ENCODE assay signal across 18 cellular contexts in genomic region chr15:75831806-75832102, GRCh38. TPM values are rescaled to one million over a fixed set of nuclear protein-coding genes. Genes with fewer than 3 reads are reported as not detected.
A peak's percentile ranks its signal among the peaks of the same experiment; 100 is the strongest.
DNase-seq lines count a peak whose midpoint lies in the region; ATAC-seq, FAIRE-seq and TF ChIP-seq lines count a peak whose summit lies in the region.
"Had no signal": no experiment of that assay in that cellular context is flagged by ENCODE, and none has a peak within 500 bp of the region (broad histone marks: within the 10 kb centered on the region; RNA-seq: fewer than 3 reads in every experiment).

No MANE protein-coding gene starts in this region.

- H3K9ac ChIP-seq in astrocyte (ENCODE audit: low read length): no peak overlapping the region

- no peak overlapping the region for H3K4me3 Mint-ChIP-seq in activated CD4-positive, alpha-beta T cell treated with anti-CD3 and anti-CD28 coated beads, Interleukin-2, amount 10 ng/mL, durations not matched to agents 7 days and 5 days
- H3K4me3 Mint-ChIP-seq in astrocyte (ENCODE audit: unreplicated experiment) (no peak overlapping the region), type B pancreatic cell (no peak overlapping the region)
- H3K4me3 Mint-ChIP-seq: CD14-positive monocyte had no signal

- no peaks in the 10 kb centered on the region for H3K79me2 ChIP-seq in astrocyte (ENCODE audit: insufficient read depth, low read length)

- WGBS in mesodermal cell (ENCODE audit: insufficient coverage in 2 of 2), 2 experiments: 60% methylated on average over 1 of the region's 1 CpG; no CpG with 5 or more reads in 1 of the 2 experiments
- WGBS in ovary, 3 donors: 58 to 70% (median 63%) methylated on average over 1 of the region's 1 CpG

- no peaks in the 10 kb centered on the region for H4K20me1 ChIP-seq in astrocyte (ENCODE audit: insufficient read depth, low read length)

- POLR2A ChIA-PET in activated CD4-positive, alpha-beta T cell treated with anti-CD3 and anti-CD28 coated beads, Interleukin-2, amount 10 ng/mL, durations not matched to agents 7 days and 5 days (lab: Charles Lee): no interaction called here

- no peak for TF ChIP-seq CTCF in astrocyte (IDR thresholded peaks at IDR 0.05; ENCODE audit: insufficient read depth, low read depth, low read length)
- TF ChIP-seq CTCF in type B pancreatic cell (conservative IDR thresholded peaks at IDR 0.05): no peak
- no peak for TF ChIP-seq CTCF in ovary (IDR thresholded peaks at IDR 0.05)

- H3K27me3 ChIP-seq in astrocyte (ENCODE audit: insufficient read depth, low read length): no peaks in the 10 kb centered on the region
- no peaks in the 10 kb centered on the region for H3K27me3 ChIP-seq in ovary

- no peak for FAIRE-seq in astrocyte (lab: Jason Lieb, UNC)

- no peak for ATAC-seq in GM21367 (IDR thresholded peaks at IDR 0.05; ENCODE audit: unreplicated experiment)
- ATAC-seq: PC-3 had no signal

- H3K9me3 ChIP-seq in astrocyte (ENCODE audit: insufficient read depth, low read depth, low read length) (no peaks in the 10 kb centered on the region), mesodermal cell (ENCODE audit: control insufficient read depth, low read length) (no peaks in the 10 kb centered on the region), ovary (no peaks in the 10 kb centered on the region)
- H3K9me3 ChIP-seq: HAP-1 had no signal

- no peaks in the 10 kb centered on the region for H3K9me3 Mint-ChIP-seq in activated CD4-positive, alpha-beta T cell treated with anti-CD3 and anti-CD28 coated beads, Interleukin-2, amount 10 ng/mL, durations not matched to agents 7 days and 5 days
- H3K9me3 Mint-ChIP-seq in astrocyte (ENCODE audit: unreplicated experiment): no peaks in the 10 kb centered on the region
- H3K9me3 Mint-ChIP-seq in type B pancreatic cell: no peaks in the 10 kb centered on the region
- H3K9me3 Mint-ChIP-seq: CD14-positive monocyte had no signal

- no peak for TF ChIP-seq POLR2A in ovary (IDR thresholded peaks at IDR 0.05)

- H3K27ac ChIP-seq in astrocyte (ENCODE audit: low read depth, low read length) (no peak overlapping the region), mesodermal cell (ENCODE audit: low read depth, low read length, severe bottlenecking) (peak overlapping the region; percentile 32), ovary (no peak overlapping the region)

- peaks cover 27% of the 10 kb centered on the region for H3K4me1 Mint-ChIP-seq in activated CD4-positive, alpha-beta T cell treated with anti-CD3 and anti-CD28 coated beads, Interleukin-2, amount 10 ng/mL, durations not matched to agents 7 days and 5 days
- peaks cover 21% of the 10 kb centered on the region for H3K4me1 Mint-ChIP-seq in astrocyte (ENCODE audit: low read depth, unreplicated experiment)
- peaks cover 28% of the 10 kb centered on the region for H3K4me1 Mint-ChIP-seq in type B pancreatic cell (ENCODE audit: unreplicated experiment)

- DNase-seq in activated CD4-positive, alpha-beta T cell treated with anti-CD3 and anti-CD28 coated beads, Interleukin-2, amount 10 ng/mL, durations not matched to agents 7 days and 5 days: no peak
- DNase-seq in activated CD4-positive, alpha-beta T cell treated with anti-CD3 and anti-CD28 coated beads, Interleukin-2, amount 50 U/mL, for 1 hour: no peak
- DNase-seq in astrocyte (ENCODE audit: low read depth): no peak
- no peak for DNase-seq in type B pancreatic cell (ENCODE audit: extremely low spot score, unreplicated experiment)
- no peak for DNase-seq in ovary
- no peak for DNase-seq in DMS53 treated with DMSO at 0.1 percent for 48 hours (lab: John Stamatoyannopoulos, UW; ENCODE audit: unreplicated experiment)
- DNase-seq: 8988T, DND-41, NCI-H187, NCI-H510A treated with DMSO at 0.1 percent for 48 hours, NCI-H774, PC-3, RPMI8226, SIG-M5 had no signal

- H3K27me3 Mint-ChIP-seq in activated CD4-positive, alpha-beta T cell treated with anti-CD3 and anti-CD28 coated beads, Interleukin-2, amount 10 ng/mL, durations not matched to agents 7 days and 5 days: peaks cover 6% of the 10 kb centered on the region
- H3K27me3 Mint-ChIP-seq in astrocyte (ENCODE audit: low read depth, unreplicated experiment): no peaks in the 10 kb centered on the region
- no peaks in the 10 kb centered on the region for H3K27me3 Mint-ChIP-seq in type B pancreatic cell

- intact Hi-C loops in ovary (cut with DNase I): no loop called here

- CTCF ChIA-PET in activated CD4-positive, alpha-beta T cell treated with anti-CD3 and anti-CD28 coated beads, Interleukin-2, amount 10 ng/mL, durations not matched to agents 7 days and 5 days (lab: Charles Lee): interaction anchor here (0.6 to 2.0 kb wide), 3 partner anchors 10 to 100 kb away, joined by 3 to 9 read pairs (median 4); partner anchors contain the start of gene UBE2Q2

- H3K36me3 Mint-ChIP-seq in activated CD4-positive, alpha-beta T cell treated with anti-CD3 and anti-CD28 coated beads, Interleukin-2, amount 10 ng/mL, durations not matched to agents 7 days and 5 days (ENCODE audit: low read depth): no peaks in the 10 kb centered on the region
- no peaks in the 10 kb centered on the region for H3K36me3 Mint-ChIP-seq in astrocyte (ENCODE audit: low read depth, unreplicated experiment)
- H3K36me3 Mint-ChIP-seq in type B pancreatic cell: no peaks in the 10 kb centered on the region

- peak overlapping the region; percentile 5 for H3K27ac Mint-ChIP-seq in activated CD4-positive, alpha-beta T cell treated with anti-CD3 and anti-CD28 coated beads, Interleukin-2, amount 10 ng/mL, durations not matched to agents 7 days and 5 days
- H3K27ac Mint-ChIP-seq in astrocyte (ENCODE audit: unreplicated experiment) (peak overlapping the region; percentile 48), type B pancreatic cell (peak overlapping the region; percentile 47)
- H3K27ac Mint-ChIP-seq: CD14-positive monocyte had no signal

- no peak for TF ChIP-seq EP300 in ovary (IDR thresholded peaks at IDR 0.05)

- H3K4me2 ChIP-seq in astrocyte (ENCODE audit: low read length): no peak overlapping the region

- H3K4me3 ChIP-seq in astrocyte (ENCODE audit: insufficient read depth, low read depth, low read length) (no peak overlapping the region), mesodermal cell (ENCODE audit: extremely low read depth, insufficient read depth, low read length, poor library complexity, severe bottlenecking) (no peak overlapping the region), ovary (no peak overlapping the region)
- H3K4me3 ChIP-seq: HAP-1 had no signal

- H2AFZ ChIP-seq in astrocyte (ENCODE audit: low read depth, low read length): peak overlapping the region; percentile 31

- H3K36me3 ChIP-seq in astrocyte (ENCODE audit: insufficient read depth, low read length) (no peaks in the 10 kb centered on the region), mesodermal cell (ENCODE audit: control insufficient read depth, insufficient read depth, low read length) (no peaks in the 10 kb centered on the region), ovary (no peaks in the 10 kb centered on the region)
- H3K36me3 ChIP-seq: HAP-1 had no signal

- peaks cover 3% of the 10 kb centered on the region for H3K4me1 ChIP-seq in astrocyte (ENCODE audit: insufficient read depth, low read length)
- peaks cover 22% of the 10 kb centered on the region for H3K4me1 ChIP-seq in mesodermal cell (ENCODE audit: control insufficient read depth, insufficient read depth, low read length, poor library complexity, severe bottlenecking)
- H3K4me1 ChIP-seq in ovary (ENCODE audit: insufficient read depth): no peaks in the 10 kb centered on the region

RNA-seq across cellular contexts. Expression of gene UBE2Q2, which starts 11.5 kb away (rescaled TPM):
- total RNA-seq in activated CD4-positive, alpha-beta T cell treated with anti-CD3 and anti-CD28 coated beads, Interleukin-2, amount 10 ng/mL, durations not matched to agents 7 days and 5 days: 10 to 100 TPM; 35.6 to 40.3 TPM
- total RNA-seq in astrocyte: 44.2 and 47.7 TPM in 2 replicates
- 29.2 TPM for polyA plus RNA-seq in mesodermal cell (2013, experiment 1 of 2)
- 40.5 TPM for polyA plus RNA-seq in mesodermal cell (2013, experiment 2 of 2)
- total RNA-seq in type B pancreatic cell (ENCODE audit: low replicate concordance): 26.7 and 31.3 TPM in 2 replicates
- total RNA-seq in ovary: 10 to 100 TPM; 28.6 to 35.7 (median 31.2) TPM
- 10 to 100 TPM; 22.6 to 27.7 TPM for polyA plus RNA-seq in ovary
